18 cellular contexts compared by ENCODE assay signal in genomic region chr11:2470495-2470894, GRCh38. TPM values are rescaled to one million over a fixed set of nuclear protein-coding genes. Genes with fewer than 3 reads are reported as not detected.
DNase-seq lines count a peak whose midpoint lies in the region; ATAC-seq and TF ChIP-seq lines count a peak whose summit lies in the region.
"Had no signal": no experiment of that assay in that cellular context is flagged by ENCODE, and none has a peak within 500 bp of the region (broad histone marks: within the 10 kb centered on the region; RNA-seq: fewer than 3 reads in every experiment).

No MANE protein-coding gene starts in this region.

- TF ChIP-seq CTCF in adrenal gland (IDR thresholded peaks at IDR 0.05), result no peak
- TF ChIP-seq CTCF in lung (IDR thresholded peaks at IDR 0.05; ENCODE audit: control extremely low read depth, extremely low read depth), result no peak

- TF ChIP-seq POLR2A in adrenal gland (IDR thresholded peaks at IDR 0.05), result no peak

- H3K27me3 ChIP-seq in adrenal gland, result no peaks in the 10 kb centered on the region
- H3K27me3 ChIP-seq in lung (ENCODE audit: control insufficient read depth, insufficient read depth), result no peaks in the 10 kb centered on the region

- 75 to 85% (median 76%) methylated on average over 7 of the region's 7 CpGs for WGBS in adrenal gland, 4 donors
- 90 to 95% methylated on average over 7 of the region's 7 CpGs for WGBS in lung, 2 donors

- ATAC-seq in lung (ENCODE audit: insufficient read depth, low FRiP score) (no peak), HG03378 (IDR thresholded peaks at IDR 0.05; ENCODE audit: unreplicated experiment) (no peak)
- ATAC-seq: CD8-positive, alpha-beta T cell; GM12878; HepG2 had no signal

- H3K27ac ChIP-seq in adrenal gland, result peak overlapping the region in 3 of 5 donors; percentile 19 to 29 (median 21)
- no peak overlapping the region for H3K27ac ChIP-seq in lung (ENCODE audit: low read depth in 1 of 2, low read length in 1 of 2)
- H3K27ac ChIP-seq: BLaER1 treated with 17β-estradiol and CSF1 and Interleukin-3, amounts not matched to agents 10 nM and 100 nM had no signal

- H3K4me3 ChIP-seq in adrenal gland (no peak overlapping the region), lung (no peak overlapping the region)
- H3K4me3 ChIP-seq: BLaER1 treated with 17β-estradiol and CSF1 and Interleukin-3, amounts not matched to agents 10 nM and 100 nM; GM12878 had no signal

- intact Hi-C loops in adrenal gland (cut with DNase I), result no loop called here

- H3K36me3 ChIP-seq in adrenal gland (replicated peaks in 1 of 2) (no peaks in the 10 kb centered on the region), lung (ENCODE audit: control insufficient read depth in 2 of 2, insufficient read depth in 2 of 2, low read length in 2 of 2) (no peaks in the 10 kb centered on the region)
- H3K36me3 ChIP-seq: BLaER1 treated with 17β-estradiol and CSF1 and Interleukin-3, amounts not matched to agents 10 nM and 100 nM had no signal

- DNase-seq in GM03348 (ENCODE audit: low spot score), result peak; percentile 3
- DNase-seq in adrenal gland, result peak in 3 of 7 donors; percentile 13 to 37 (median 17)
- peak; percentile 4 for DNase-seq in lung (ENCODE audit: low spot score)
- DNase-seq in ureter (ENCODE audit: low spot score), result peak; percentile 19
- no peak for DNase-seq in KG1 (lab: John Stamatoyannopoulos, UW)
- DNase-seq in stimulated activated CD4-positive, alpha-beta T cell treated with anti-CD3 and anti-CD28 coated beads, Interleukin-2, amount 100 ng/mL, for 48 hours, result no peak
- DNase-seq: Calu3, DMS79 treated with DMSO at 0.1 percent for 48 hours, GF-D8, GOT3, H9 had no signal

- H3K4me1 ChIP-seq in adrenal gland (replicated peaks in 1 of 2) (peaks cover 29 to 61% of the 10 kb centered on the region in 2 donors), lung (ENCODE audit: control insufficient read depth in 2 of 2, insufficient read depth in 2 of 2, low read length in 2 of 2) (peaks cover 0 to 5% of the 10 kb centered on the region in 2 donors)

- H3K9me3 ChIP-seq in adrenal gland (replicated peaks in 1 of 3), result no peaks in the 10 kb centered on the region
- H3K9me3 ChIP-seq in lung (ENCODE audit: control insufficient read depth in 2 of 2, insufficient read depth in 1 of 2, low read length in 1 of 2), result no peaks in the 10 kb centered on the region
- H3K9me3 ChIP-seq: BLaER1 treated with 17β-estradiol and CSF1 and Interleukin-3, amounts not matched to agents 10 nM and 100 nM had no signal

RNA-seq across cellular contexts. Expression of gene KCNQ1, which starts 25.7 kb away (rescaled TPM):
- total RNA-seq in adrenal gland (100 to 1,000 TPM; 305 to 447 (median 355) TPM), lung (10 to 100 TPM; 15.4 to 41.7 TPM), ureter (63.0 TPM)
- polyA plus RNA-seq in adrenal gland (100 to 1,000 TPM; 158 to 231 (median 182) TPM), lung (10 to 100 TPM; 23.5 to 29.0 TPM)

RNA-seq across cellular contexts. Expression of gene TRPM5, which starts 26.2 kb away (rescaled TPM):
- total RNA-seq in adrenal gland (1 to 10 TPM in 3 of 8 donors, under 1 TPM in 5; 0.32 to 2.4 (median 0.83) TPM), lung (under 1 TPM; 0.18 to 0.20 TPM), ureter (0.60 TPM)
- polyA plus RNA-seq in adrenal gland (1 to 10 TPM in 2 of 3 donors, not detected in 1; 3.0 to 7.4 TPM), lung (under 1 TPM; 0.02 to 0.04 TPM)
- total RNA-seq: A172, B cell, Calu3, GM12878, HepG2 had no signal
- polyA plus RNA-seq: GM12878 had no signal

Comparison
In these comparisons a context has a peak if more than half of its experiments do, and no peak if none do; other contexts are left out.
1. DNase-seq: peak in GM03348 (single experiment), lung (single experiment) and ureter (single experiment); none in KG1 (single experiment) and stimulated activated CD4-positive, alpha-beta T cell treated with anti-CD3 and anti-CD28 coated beads, Interleukin-2, amount 100 ng/mL, for 48 hours (0 of 2).
2. H3K27ac ChIP-seq: peak in adrenal gland (3 of 5); none in lung (0 of 2).